In genomic region chr2:226898121-226898520, GRCh38 we compare ENCODE assay signal across 33 cellular contexts.
"Had no signal": no experiment of that assay in that cellular context is flagged by ENCODE, and none has a peak within 500 bp of the region (broad histone marks: within the 10 kb centered on the region; RNA-seq: fewer than 3 reads in every experiment).

No MANE protein-coding gene starts in this region.

- H3K27ac ChIP-seq: brain microvascular endothelial cell, coronary artery, dorsolateral prefrontal cortex, heart left ventricle, WERI-Rb-1 had no signal

- ATAC-seq: activated naive CD4-positive, alpha-beta T cell treated with anti-CD3 and anti-CD28 coated beads, Interleukin-2, amount 50 U/mL, for 72 hours; activated T-cell treated with anti-CD3 and anti-CD28 coated beads, Interleukin-2, amount 50 U/mL, for 72 hours; esophagus mucosa; T-helper 17 cell had no signal

- H3K4me1 Mint-ChIP-seq: activated naive CD4-positive, alpha-beta T cell treated with anti-CD3 and anti-CD28 coated beads, Interleukin-2, amount 10 ng/mL, durations not matched to agents 7 days and 5 days; endodermal cell had no signal

- DNase-seq: activated CD4-positive, alpha-beta memory T cell treated with anti-CD3 and anti-CD28 coated beads, Interleukin-2, amount 10 ng/mL, durations not matched to agents 7 days and 5 days; activated CD4-positive, alpha-beta T cell treated with anti-CD3 and anti-CD28 coated beads for 1 hour; activated CD4-positive, alpha-beta T cell treated with anti-CD3 and anti-CD28 coated beads for 4 hours; activated CD4-positive, alpha-beta T cell treated with anti-CD3 and anti-CD28 coated beads, Interleukin-2, amount 10 ng/mL, durations not matched to agents 7 days and 5 days; activated CD4-positive, alpha-beta T cell treated with anti-CD3 and anti-CD28 coated beads, Interleukin-2, amount 50 U/mL, for 4 hours; activated CD8-positive, alpha-beta memory T cell treated with anti-CD3 and anti-CD28 coated beads, Interleukin-2, amount 50 U/mL, for 48 hours; activated gamma-delta T cell; activated naive CD4-positive, alpha-beta T cell; activated naive CD4-positive, alpha-beta T cell treated with anti-CD3 and anti-CD28 coated beads, Interleukin-2, amount 10 ng/mL, durations not matched to agents 7 days and 5 days; activated naive CD8-positive, alpha-beta T cell treated with anti-CD3 and anti-CD28 coated beads, Interleukin-2, amount 10 ng/mL, durations not matched to agents 7 days and 5 days; activated T-cell treated with anti-CD3 and anti-CD28 coated beads for 4 hours; activated T-cell treated with anti-CD3 and anti-CD28 coated beads, Interleukin-2, amount 50 U/mL, for 24 hours; activated T-cell treated with anti-CD3 and anti-CD28 coated beads, Interleukin-2, amount 50 U/mL, for 72 hours; amniotic stem cell; anterior cingulate cortex; brain microvascular endothelial cell; caudate nucleus; cerebellar nuclear complex; dorsolateral prefrontal cortex; effector memory CD4-positive, alpha-beta T cell; endodermal cell; foreskin fibroblast; glutamatergic neuron; heart left ventricle; T-helper 1 cell; T-helper 17 cell; T1000; WERI-Rb-1 had no signal

- H3K4me3 ChIP-seq: coronary artery, dorsolateral prefrontal cortex, heart left ventricle had no signal

- H3K4me3 Mint-ChIP-seq: activated CD4-positive, alpha-beta memory T cell treated with anti-CD3 and anti-CD28 coated beads, Interleukin-2, amount 10 ng/mL, durations not matched to agents 7 days and 5 days; activated CD4-positive, alpha-beta T cell treated with anti-CD3 and anti-CD28 coated beads, Interleukin-2, amount 10 ng/mL, durations not matched to agents 7 days and 5 days; activated naive CD4-positive, alpha-beta T cell treated with anti-CD3 and anti-CD28 coated beads, Interleukin-2, amount 10 ng/mL, durations not matched to agents 7 days and 5 days; activated naive CD8-positive, alpha-beta T cell treated with anti-CD3 and anti-CD28 coated beads, Interleukin-2, amount 10 ng/mL, durations not matched to agents 7 days and 5 days; activated T-cell treated with anti-CD3 and anti-CD28 coated beads, Interleukin-2, amount 50 U/mL, for 24 hours; activated T-cell treated with anti-CD3 and anti-CD28 coated beads, Interleukin-2, amount 50 U/mL, for 72 hours; dendritic cell treated with granulocyte-macrophage colony-stimulating factor and Interleukin-4, amounts not matched to agents 40 ng/mL and 50 ng/mL, for 4 days; endodermal cell; T-helper 17 cell; T-helper 2 cell treated with Interferon-gamma antibody and Interleukin-4, amounts not matched to agents 5 μg/mL and 100 μg/mL, for 36 hours had no signal

- H3K27me3 ChIP-seq: brain microvascular endothelial cell, dorsolateral prefrontal cortex, heart left ventricle had no signal

- H3K9me3 Mint-ChIP-seq: activated CD4-positive, alpha-beta memory T cell treated with anti-CD3 and anti-CD28 coated beads, Interleukin-2, amount 10 ng/mL, durations not matched to agents 7 days and 5 days; activated CD4-positive, alpha-beta T cell treated with anti-CD3 and anti-CD28 coated beads, Interleukin-2, amount 10 ng/mL, durations not matched to agents 7 days and 5 days; activated naive CD4-positive, alpha-beta T cell treated with anti-CD3 and anti-CD28 coated beads, Interleukin-2, amount 10 ng/mL, durations not matched to agents 7 days and 5 days; activated naive CD8-positive, alpha-beta T cell treated with anti-CD3 and anti-CD28 coated beads, Interleukin-2, amount 10 ng/mL, durations not matched to agents 7 days and 5 days; activated T-cell treated with anti-CD3 and anti-CD28 coated beads, Interleukin-2, amount 50 U/mL, for 72 hours; endodermal cell; T-helper 2 cell treated with Interferon-gamma antibody and Interleukin-4, amounts not matched to agents 5 μg/mL and 100 μg/mL, for 36 hours had no signal

- H3K36me3 ChIP-seq: brain microvascular endothelial cell, WERI-Rb-1 had no signal

- H3K27me3 Mint-ChIP-seq: activated CD4-positive, alpha-beta memory T cell treated with anti-CD3 and anti-CD28 coated beads, Interleukin-2, amount 10 ng/mL, durations not matched to agents 7 days and 5 days; activated CD4-positive, alpha-beta T cell treated with anti-CD3 and anti-CD28 coated beads, Interleukin-2, amount 10 ng/mL, durations not matched to agents 7 days and 5 days; activated naive CD4-positive, alpha-beta T cell treated with anti-CD3 and anti-CD28 coated beads, Interleukin-2, amount 10 ng/mL, durations not matched to agents 7 days and 5 days; activated naive CD8-positive, alpha-beta T cell treated with anti-CD3 and anti-CD28 coated beads, Interleukin-2, amount 10 ng/mL, durations not matched to agents 7 days and 5 days; activated T-cell treated with anti-CD3 and anti-CD28 coated beads, Interleukin-2, amount 50 U/mL, for 24 hours; dendritic cell treated with granulocyte-macrophage colony-stimulating factor and Interleukin-4, amounts not matched to agents 40 ng/mL and 50 ng/mL, for 4 days; T-helper 17 cell had no signal

- H3K9me3 ChIP-seq: heart left ventricle had no signal

- H3K27ac Mint-ChIP-seq: activated CD4-positive, alpha-beta memory T cell treated with anti-CD3 and anti-CD28 coated beads, Interleukin-2, amount 10 ng/mL, durations not matched to agents 7 days and 5 days; activated CD4-positive, alpha-beta T cell treated with anti-CD3 and anti-CD28 coated beads, Interleukin-2, amount 10 ng/mL, durations not matched to agents 7 days and 5 days; activated naive CD4-positive, alpha-beta T cell treated with anti-CD3 and anti-CD28 coated beads, Interleukin-2, amount 10 ng/mL, durations not matched to agents 7 days and 5 days; activated naive CD4-positive, alpha-beta T cell treated with anti-CD3 and anti-CD28 coated beads, Interleukin-2, amount 50 U/mL, for 72 hours; activated naive CD8-positive, alpha-beta T cell treated with anti-CD3 and anti-CD28 coated beads, Interleukin-2, amount 10 ng/mL, durations not matched to agents 7 days and 5 days; activated T-cell treated with anti-CD3 and anti-CD28 coated beads, Interleukin-2, amount 50 U/mL, for 24 hours; activated T-cell treated with anti-CD3 and anti-CD28 coated beads, Interleukin-2, amount 50 U/mL, for 72 hours; dendritic cell treated with granulocyte-macrophage colony-stimulating factor and Interleukin-4, amounts not matched to agents 40 ng/mL and 50 ng/mL, for 4 days; endodermal cell; T-helper 17 cell; T-helper 2 cell treated with Interferon-gamma antibody and Interleukin-4, amounts not matched to agents 5 μg/mL and 100 μg/mL, for 36 hours had no signal
